ENCODE assay signal across 8 cellular contexts in genomic region chr2:238320648-238321281, GRCh38. TPM values are rescaled to one million over a fixed set of nuclear protein-coding genes. Genes with fewer than 3 reads are reported as not detected.
A peak's percentile ranks its signal among the peaks of the same experiment; 100 is the strongest.
DNase-seq lines count a peak whose midpoint lies in the region; ATAC-seq, FAIRE-seq and TF ChIP-seq lines count a peak whose summit lies in the region.

No MANE protein-coding gene starts in this region.

- no peaks in the 10 kb centered on the region for H3K27me3 ChIP-seq in CD8-positive, alpha-beta memory T cell (ENCODE audit: insufficient read depth, low read length, poor library complexity, severe bottlenecking)
- H3K27me3 ChIP-seq in astrocyte (ENCODE audit: insufficient read depth, low read length) (no peaks in the 10 kb centered on the region), kidney epithelial cell (ENCODE audit: control insufficient read depth, insufficient read depth, low read length) (no peaks in the 10 kb centered on the region), testis (no peaks in the 10 kb centered on the region)

- intact Hi-C loops in testis (cut with DNase I; ENCODE audit: low total_unique reads): no loop called here

- ATAC-seq in GM19468 (IDR thresholded peaks at IDR 0.05; ENCODE audit: extremely low read depth, unreplicated experiment) (peak; percentile 23), HG03521 (IDR thresholded peaks at IDR 0.05; ENCODE audit: unreplicated experiment) (peak; percentile 35)

- peak overlapping the region; percentile 83 for H3K9ac ChIP-seq in astrocyte (ENCODE audit: low read length)

- CTCF ChIA-PET in CD8-positive, alpha-beta memory T cell (lab: Charles Lee): no interaction called here

- H3K4me1 ChIP-seq in CD8-positive, alpha-beta memory T cell (ENCODE audit: insufficient read depth, low read length): peaks cover 14% of the 10 kb centered on the region
- H3K4me1 ChIP-seq in astrocyte (ENCODE audit: insufficient read depth, low read length): peaks cover 16% of the 10 kb centered on the region
- peaks cover 10% of the 10 kb centered on the region for H3K4me1 ChIP-seq in testis

- peak overlapping the region; percentile 95 for H3K4me2 ChIP-seq in astrocyte (ENCODE audit: low read length)

- DNase-seq in CD8-positive, alpha-beta memory T cell: no peak
- DNase-seq in astrocyte (ENCODE audit: low read depth) (no peak), kidney epithelial cell (ENCODE audit: low read depth) (no peak), testis (no peak), epidermal melanocyte (ENCODE audit: insufficient read length, low spot score) (no peak)
- DNase-seq in NK-92 treated with Interleukin-12 subunit alpha and Interleukin-12 subunit beta, amount 100 ng/mL, for 24 hours (lab: John Stamatoyannopoulos, UW): no peak

- H3K4me3 Mint-ChIP-seq in CD8-positive, alpha-beta memory T cell: peak overlapping the region; percentile 76 to 92 (median 82)
- peak overlapping the region; percentile 91 for H3K4me3 Mint-ChIP-seq in astrocyte (ENCODE audit: unreplicated experiment)

- H3K27ac Mint-ChIP-seq in CD8-positive, alpha-beta memory T cell: peak overlapping the region in 4 of 8 donors; percentile 26 to 61 (median 56)
- H3K27ac Mint-ChIP-seq in astrocyte (ENCODE audit: unreplicated experiment): no peak overlapping the region

- H3K27me3 Mint-ChIP-seq in CD8-positive, alpha-beta memory T cell: peaks cover 3% of the 10 kb centered on the region in 2 donors
- H3K27me3 Mint-ChIP-seq in astrocyte (ENCODE audit: low read depth, unreplicated experiment): peaks cover 11% of the 10 kb centered on the region

- H3K4me3 ChIP-seq in CD8-positive, alpha-beta memory T cell (ENCODE audit: low read length): peak overlapping the region; percentile 27
- peak overlapping the region; percentile 71 for H3K4me3 ChIP-seq in astrocyte (ENCODE audit: insufficient read depth, low read depth, low read length)
- peak overlapping the region; percentile 78 for H3K4me3 ChIP-seq in kidney epithelial cell (ENCODE audit: low read depth, low read length)
- peak overlapping the region; percentile 64 to 90 for H3K4me3 ChIP-seq in testis

- H3K27ac ChIP-seq in CD8-positive, alpha-beta memory T cell (ENCODE audit: low read depth, low read length): no peak overlapping the region
- H3K27ac ChIP-seq in astrocyte (ENCODE audit: low read depth, low read length) (peak overlapping the region; percentile 26), testis (no peak overlapping the region)

- H3K36me3 Mint-ChIP-seq in CD8-positive, alpha-beta memory T cell: peaks cover 0 to 13% (median 7%) of the 10 kb centered on the region in 3 donors
- peaks cover 7% of the 10 kb centered on the region for H3K36me3 Mint-ChIP-seq in astrocyte (ENCODE audit: low read depth, unreplicated experiment)

- FAIRE-seq in astrocyte (lab: Jason Lieb, UNC): no peak

- peaks cover 24% of the 10 kb centered on the region for H4K20me1 ChIP-seq in astrocyte (ENCODE audit: insufficient read depth, low read length)

- no peaks in the 10 kb centered on the region for H3K36me3 ChIP-seq in CD8-positive, alpha-beta memory T cell (ENCODE audit: insufficient read depth, low read length)
- H3K36me3 ChIP-seq in astrocyte (ENCODE audit: insufficient read depth, low read length): peaks cover 4% of the 10 kb centered on the region
- no peaks in the 10 kb centered on the region for H3K36me3 ChIP-seq in kidney epithelial cell (ENCODE audit: control insufficient read depth, insufficient read depth, low read length)
- H3K36me3 ChIP-seq in testis (ENCODE audit: low read depth, missing control alignments): no peaks in the 10 kb centered on the region

- peak overlapping the region; percentile 73 for H2AFZ ChIP-seq in astrocyte (ENCODE audit: low read depth, low read length)

- TF ChIP-seq POLR2A in testis (IDR thresholded peaks at IDR 0.05): no peak

- H3K79me2 ChIP-seq in astrocyte (ENCODE audit: insufficient read depth, low read length): peaks cover 29% of the 10 kb centered on the region

- H3K9me3 ChIP-seq in CD8-positive, alpha-beta memory T cell (ENCODE audit: low read length): no peaks in the 10 kb centered on the region
- H3K9me3 ChIP-seq in astrocyte (ENCODE audit: insufficient read depth, low read depth, low read length) (no peaks in the 10 kb centered on the region), testis (no peaks in the 10 kb centered on the region)

- H3K9me3 Mint-ChIP-seq in CD8-positive, alpha-beta memory T cell: no peaks in the 10 kb centered on the region
- no peaks in the 10 kb centered on the region for H3K9me3 Mint-ChIP-seq in astrocyte (ENCODE audit: unreplicated experiment)

- peaks cover 21 to 30% (median 26%) of the 10 kb centered on the region in 3 donors for H3K4me1 Mint-ChIP-seq in CD8-positive, alpha-beta memory T cell
- H3K4me1 Mint-ChIP-seq in astrocyte (ENCODE audit: low read depth, unreplicated experiment): peaks cover 6% of the 10 kb centered on the region

- POLR2A ChIA-PET in CD8-positive, alpha-beta memory T cell (lab: Charles Lee): no interaction called here

- TF ChIP-seq CTCF in astrocyte (IDR thresholded peaks at IDR 0.05; ENCODE audit: insufficient read depth, low read depth, low read length): no peak
- no peak for TF ChIP-seq CTCF in kidney epithelial cell (IDR thresholded peaks at IDR 0.05; ENCODE audit: insufficient read depth, low read length, poor library complexity, severe bottlenecking)
- TF ChIP-seq CTCF in testis (IDR thresholded peaks at IDR 0.05): no peak

- 0 to 2% methylated on average over 9 to 51 of the region's 65 CpGs for WGBS in testis, 2 donors

RNA-seq across cellular contexts. Expression of gene TRAF3IP1, which starts 0.4 kb away (rescaled TPM):
- 10 to 100 TPM; 14.7 to 15.9 TPM for total RNA-seq in CD8-positive, alpha-beta memory T cell
- polyA plus RNA-seq in CD8-positive, alpha-beta memory T cell: 10.2 TPM
- 17.8 and 19.6 TPM in 2 replicates for total RNA-seq in astrocyte
- 9.4 and 11.4 TPM in 2 replicates for total RNA-seq in kidney epithelial cell
- 10 to 100 TPM; 22.1 to 38.0 TPM for total RNA-seq in testis
- polyA plus RNA-seq in testis (ENCODE audit: insufficient read depth, low read depth, low replicate concordance): 40.9 TPM

RNA-seq across cellular contexts. Expression of gene PER2, which starts 32.4 kb away (rescaled TPM):
- total RNA-seq in CD8-positive, alpha-beta memory T cell: 10 to 100 TPM; 12.9 to 14.2 TPM
- polyA plus RNA-seq in CD8-positive, alpha-beta memory T cell: 4.3 TPM
- total RNA-seq in astrocyte (2.0 and 3.5 TPM in 2 replicates), kidney epithelial cell (3.3 and 5.3 TPM in 2 replicates), testis (10 to 100 TPM; 55.5 to 59.1 TPM)
- polyA plus RNA-seq in testis (ENCODE audit: insufficient read depth, low read depth, low replicate concordance): 29.8 TPM

Comparison
In these comparisons a context has a peak if more than half of its experiments do, and no peak if none do; other contexts are left out.
1. H3K4me3 ChIP-seq: peak in every context shown above with its lines; median percentile 78 in kidney epithelial cell; 77 in testis; 71 in astrocyte; 27 in CD8-positive, alpha-beta memory T cell.